8 cellular contexts compared by ENCODE assay signal in genomic region chr20:17969276-17969883, GRCh38. TPM values are rescaled to one million over a fixed set of nuclear protein-coding genes. Genes with fewer than 3 reads are reported as not detected.
DNase-seq lines count a peak whose midpoint lies in the region; ATAC-seq, FAIRE-seq and TF ChIP-seq lines count a peak whose summit lies in the region.

No MANE protein-coding gene starts in this region.

- H3K36me3 ChIP-seq in ES-I3 (ENCODE audit: insufficient read depth, low read length) (no peaks in the 10 kb centered on the region), H1 (ENCODE audit: control insufficient read depth in 2 of 4, insufficient read depth in 4 of 4, low read length in 3 of 4) (peaks cover 0 to 38% (median 0%) of the 10 kb centered on the region in 4 experiments; a peak in 2 of 8 replicates), upper lobe of left lung (no peaks in the 10 kb centered on the region)

- peaks cover 22 to 25% of the 10 kb centered on the region in 2 experiments for H4K20me1 ChIP-seq in H1 (replicated peaks in 1 of 2; ENCODE audit: control insufficient read depth in 1 of 2, insufficient read depth in 2 of 2, low read length in 2 of 2)

- WGBS in H1 (ENCODE audit: extremely low coverage in 1 of 2, insufficient coverage in 1 of 2, insufficient read length in 1 of 2, insufficient replicate concordance in 2 of 2, low coverage in 1 of 2, low lambda C conversion rate in 2 of 2, missing lambda C conversion rate in 1 of 2), 2 experiments: 1% methylated on average over 29 of the region's 29 CpGs; no CpG with 5 or more reads in 1 of the 2 experiments
- 0 to 1% methylated on average over 28 to 29 of the region's 29 CpGs for WGBS in upper lobe of left lung, 2 donors

- H3K27ac ChIP-seq in H1 (ENCODE audit: low read depth, low read length): peak overlapping the region; percentile 100
- peak overlapping the region; percentile 96 to 98 (median 98) for H3K27ac ChIP-seq in upper lobe of left lung

- H3K27me3 ChIP-seq in H1 (replicated peaks in 1 of 4; ENCODE audit: control insufficient read depth in 3 of 4, extremely low read depth in 1 of 4, insufficient read depth in 3 of 4, low read length in 3 of 4) (no peaks in the 10 kb centered on the region), upper lobe of left lung (no peaks in the 10 kb centered on the region)

- H2BK15ac ChIP-seq in H1 (ENCODE audit: low read length): peak overlapping the region; percentile 9; the same call in 1 of the 2 replicates

- H3K4me1 ChIP-seq in ES-I3 (ENCODE audit: insufficient read depth, low read length) (peaks cover 25% of the 10 kb centered on the region), H1 (replicated peaks in 1 of 4; ENCODE audit: control insufficient read depth in 3 of 4, insufficient read depth in 4 of 4, low read length in 3 of 4) (peaks cover 4 to 13% (median 9%) of the 10 kb centered on the region in 4 experiments; a peak in 5 of 7 replicates), upper lobe of left lung (peaks cover 63 to 79% (median 66%) of the 10 kb centered on the region in 4 donors)

- DNase-seq in HTR-8/SVneo (ENCODE audit: insufficient read length, low spot score) (peak; percentile 45), T-helper 22 cell (ENCODE audit: low read depth) (peak; percentile 10), H1 (ENCODE audit: low read depth in 1 of 2, low spot score in 2 of 2) (no peak), mucosa of gallbladder (ENCODE audit: low spot score) (peak; percentile 43), upper lobe of left lung (peak in 1 of 2 donors; percentile 48), D721Med (ENCODE audit: insufficient read length, low spot score) (no peak)

- H3K4ac ChIP-seq in H1 (replicated peaks; ENCODE audit: insufficient read length, low read depth, low read length): peak overlapping the region; percentile 19

- H3K23ac ChIP-seq in H1 (ENCODE audit: insufficient read length): no peak overlapping the region

- peak overlapping the region; percentile 94; the same call in 1 of the 2 replicates for H2BK12ac ChIP-seq in H1 (ENCODE audit: low read depth, low read length)

- H3K56ac ChIP-seq in H1 (replicated peaks; ENCODE audit: insufficient read length, low read depth, low read length): peak overlapping the region; percentile 98

- FAIRE-seq in HTR-8/SVneo (lab: Jason Lieb, UNC) (no peak), H1 (lab: Jason Lieb, UNC) (no peak), D721Med (lab: Jason Lieb, UNC) (no peak)

- peak; percentile 6 for ATAC-seq in GM21423 (IDR thresholded peaks at IDR 0.05; ENCODE audit: unreplicated experiment)
- ATAC-seq in upper lobe of left lung (ENCODE audit: low FRiP score in 2 of 2): peak; percentile 18 to 64

- H4K5ac ChIP-seq in H1 (ENCODE audit: insufficient read length, low read depth, low read length): peak overlapping the region; percentile 95

- TF ChIP-seq CTCF in H1 (IDR thresholded peaks at IDR 0.05; ENCODE audit: control extremely low read depth in 1 of 3, insufficient read depth in 1 of 3, low read depth in 1 of 3, low read length in 3 of 3) (no peak), upper lobe of left lung (IDR thresholded peaks at IDR 0.05) (no peak), D721Med (IDR thresholded peaks at IDR 0.05; ENCODE audit: insufficient read depth, missing control alignments) (no peak)

- peak overlapping the region; percentile 87 to 98 for H3K4me2 ChIP-seq in H1 (ENCODE audit: insufficient read depth in 1 of 2, low read depth in 2 of 2, low read length in 2 of 2)

- H2AFZ ChIP-seq in H1 (ENCODE audit: low read length): peak overlapping the region; percentile 20; the same call in 1 of the 2 replicates

- H2BK120ac ChIP-seq in H1 (replicated peaks; ENCODE audit: low read depth, low read length): peak overlapping the region; percentile 96

- H3K9me3 ChIP-seq in ES-I3 (ENCODE audit: control insufficient read depth, insufficient read depth, low read length) (no peaks in the 10 kb centered on the region), H1 (ENCODE audit: insufficient read depth in 2 of 2, low read depth in 1 of 2, low read length in 1 of 2) (no peaks in the 10 kb centered on the region), upper lobe of left lung (no peaks in the 10 kb centered on the region)

- H3K23me2 ChIP-seq in H1 (ENCODE audit: low read depth, low read length): peaks cover 14% of the 10 kb centered on the region

- TF ChIP-seq EP300 in H1 (IDR thresholded peaks at IDR 0.05; ENCODE audit: borderline replicate concordance in 1 of 2, low read depth in 2 of 2, low read length in 2 of 2): no peak
- no peak for TF ChIP-seq EP300 in upper lobe of left lung (IDR thresholded peaks at IDR 0.05)

- peak overlapping the region; percentile 77 to 99 (median 91) for H3K4me3 ChIP-seq in H1 (ENCODE audit: extremely low read depth in 1 of 4, insufficient read depth in 2 of 4, low read depth in 3 of 4, low read length in 4 of 4)
- peak overlapping the region; percentile 63 to 91 (median 75) for H3K4me3 ChIP-seq in upper lobe of left lung

- CTCF ChIA-PET in H1 (lab: Charles Lee; ENCODE audit: partially characterized antibody): interaction anchor here (0.9 kb wide), 2 partner anchors 13 to 14 kb away, joined by 3 to 4 read pairs; no protein-coding TSS in a partner anchor

- H2AK5ac ChIP-seq in H1 (ENCODE audit: low read depth, low read length): peak overlapping the region; percentile 65; the same call in 1 of the 2 replicates

- POLR2A ChIA-PET in H1 (lab: Charles Lee; ENCODE audit: partially characterized antibody): interaction anchor here (0.5 to 20.7 kb wide), 18 partner anchors 13 to 399 kb away, joined by 3 to 424 read pairs (median 5); partner anchors contain the start of genes DSTN, OVOL2, RRBP1 and ZNF133

- peak overlapping the region; percentile 97 for H4K91ac ChIP-seq in H1 (replicated peaks; ENCODE audit: insufficient read length, low read length)

- peak overlapping the region; percentile 100; the same call in 1 of the 2 replicates for H4K8ac ChIP-seq in H1 (ENCODE audit: extremely low read depth, insufficient read depth, low read length)

- H3K9ac ChIP-seq in ES-I3 (ENCODE audit: low read depth, low read length) (peak overlapping the region; percentile 95), H1 (replicated peaks in 1 of 4; ENCODE audit: extremely low read depth in 1 of 4, low read depth in 3 of 4, low read length in 3 of 4) (peak overlapping the region; percentile 84 to 100 (median 99))

- no peak for TF ChIP-seq RAD21 in H1 (IDR thresholded peaks at IDR 0.05 in 1 of 2, conservative IDR thresholded peaks at IDR 0.05 in 1 of 2; ENCODE audit: low read depth in 2 of 2, low read length in 2 of 2)

- peak overlapping the region; percentile 100 for H2BK5ac ChIP-seq in H1 (ENCODE audit: low read depth, low read length)

- H2BK20ac ChIP-seq in H1 (ENCODE audit: low read length): no peak overlapping the region

- H3K18ac ChIP-seq in H1 (ENCODE audit: extremely low read depth, low read length): peak overlapping the region; percentile 93

- no peak for TF ChIP-seq POLR2A in H1 (IDR thresholded peaks at IDR 0.05; ENCODE audit: control extremely low read depth in 1 of 2, low read depth in 2 of 2, low read length in 2 of 2)
- peak in 1 of 4 donors; percentile 23 for TF ChIP-seq POLR2A in upper lobe of left lung (IDR thresholded peaks at IDR 0.05)

- peak overlapping the region; percentile 48 for H3K14ac ChIP-seq in H1 (ENCODE audit: insufficient read length)

- H3K79me2 ChIP-seq in H1 (ENCODE audit: control insufficient read depth in 1 of 2, insufficient read depth in 2 of 2, low read length in 2 of 2): peaks cover 68 to 97% of the 10 kb centered on the region in 2 experiments

- H3K79me1 ChIP-seq in H1 (ENCODE audit: low read depth, low read length): 0 out of 2 replicates have a peak, but pooled peaks cover 3% of the 10 kb centered on the region

TF ChIP-seq in H1, 55 proteins besides CTCF, POLR2A, EP300 and RAD21 (continues in another document):
- TF ChIP-seq CHD1 (IDR thresholded peaks at IDR 0.05; ENCODE audit: low read depth, low read length) (peak; percentile 68; the same call in 1 of the 2 replicates), CBX8 (IDR thresholded peaks at IDR 0.05; ENCODE audit: borderline replicate concordance, low read depth, low read length) (no peak), MAFK (IDR thresholded peaks at IDR 0.05; ENCODE audit: low read depth, low read length) (no peak), YY1 (IDR thresholded peaks at IDR 0.05; ENCODE audit: low read depth, low read length) (peak; percentile 83; the same call in 1 of the 2 replicates), TBP (IDR thresholded peaks at IDR 0.05; ENCODE audit: low read depth, low read length) (no peak), SUZ12 (IDR thresholded peaks at IDR 0.05; ENCODE audit: low read length) (no peak), GTF2F1 (IDR thresholded peaks at IDR 0.05; ENCODE audit: borderline replicate concordance, low read depth, low read length) (no peak), EZH2 (IDR thresholded peaks at IDR 0.05; ENCODE audit: low read depth, low read length, severe bottlenecking) (no peak), RXRA (IDR thresholded peaks at IDR 0.05; ENCODE audit: insufficient read depth, low read depth, low read length) (no peak), SIRT6 (IDR thresholded peaks at IDR 0.05; ENCODE audit: low read length) (no peak), SAP30 (IDR thresholded peaks at IDR 0.05; ENCODE audit: insufficient read depth, insufficient replicate concordance, low read length) (no peak)

RNA-seq across cellular contexts. Expression of gene MGME1, which starts 0.6 kb away (rescaled TPM):
- total RNA-seq in H1 (2021; fragmentation: NEBNext Ultra II Directional; extraction: Animal tissue kit (Norgen Biotek cat#: 25700)): 56.3 and 59.0 TPM in 2 replicates
- polyA plus RNA-seq in H1 (2011; rRNA removed): 13.7 and 27.7 TPM in 2 replicates
- 26.3 TPM for polyA plus RNA-seq in H1 (2011; cell fraction: cytosol; rRNA removed)
- 10.6 TPM for polyA plus RNA-seq in H1 (2011; cell fraction: nucleus; rRNA removed)
- polyA plus RNA-seq in H1 (2012, experiment 1 of 2): 41.6 to 71.7 TPM (median 46.4 TPM) in 4 replicates
- polyA plus RNA-seq in H1 (2012, experiment 2 of 2): 8.8 TPM
- polyA plus RNA-seq in H1 (2013, experiment 1 of 2): 34.4 TPM
- 35.2 TPM for polyA plus RNA-seq in H1 (2013, experiment 2 of 2)
- 29.0 and 31.2 TPM in 2 replicates for polyA minus RNA-seq in H1 (2011; rRNA and poly(A)+ RNA removed)
- 36.3 TPM for polyA minus RNA-seq in H1 (2011; cell fraction: cytosol; rRNA and poly(A)+ RNA removed)
- polyA minus RNA-seq in H1 (2011; cell fraction: nucleus; rRNA and poly(A)+ RNA removed): 31.8 TPM
- total RNA-seq in mucosa of gallbladder (8.5 TPM), upper lobe of left lung (10 to 100 TPM in 5 of 6 donors, 1 to 10 TPM in 1; 9.4 to 22.0 (median 13.3) TPM)

RNA-seq across cellular contexts. Expression of gene SNX5, which starts 0.8 kb away (rescaled TPM):
- 181 and 194 TPM in 2 replicates for total RNA-seq in H1 (2021; fragmentation: NEBNext Ultra II Directional; extraction: Animal tissue kit (Norgen Biotek cat#: 25700))
- 140 and 155 TPM in 2 replicates for polyA plus RNA-seq in H1 (2011; rRNA removed)
- 179 TPM for polyA plus RNA-seq in H1 (2011; cell fraction: cytosol; rRNA removed)
- 236 TPM for polyA plus RNA-seq in H1 (2011; cell fraction: nucleus; rRNA removed)
- 129 to 235 TPM (median 148 TPM) in 4 replicates for polyA plus RNA-seq in H1 (2012, experiment 1 of 2)
- 34.5 TPM for polyA plus RNA-seq in H1 (2012, experiment 2 of 2)
- 213 TPM for polyA plus RNA-seq in H1 (2013, experiment 1 of 2)
- polyA plus RNA-seq in H1 (2013, experiment 2 of 2): 198 TPM
- polyA minus RNA-seq in H1 (2011; rRNA and poly(A)+ RNA removed): 163 and 196 TPM in 2 replicates
- polyA minus RNA-seq in H1 (2011; cell fraction: cytosol; rRNA and poly(A)+ RNA removed): 156 TPM
- 471 TPM for polyA minus RNA-seq in H1 (2011; cell fraction: nucleus; rRNA and poly(A)+ RNA removed)
- 64.5 TPM for total RNA-seq in mucosa of gallbladder
- 100 to 1,000 TPM in 4 of 6 donors, 10 to 100 TPM in 2; 72.0 to 177 (median 111) TPM for total RNA-seq in upper lobe of left lung

Comparison
In these comparisons a context has a peak if more than half of its experiments do, and no peak if none do; other contexts are left out.
1. DNase-seq: peak in HTR-8/SVneo (single experiment), T-helper 22 cell (single experiment) and mucosa of gallbladder (single experiment); none in H1 (0 of 2) and D721Med (single experiment).